Comparison of ENCODE assay signal across 11 cellular contexts in genomic region chr19:4326837-4327251, GRCh38. TPM values are rescaled to one million over a fixed set of nuclear protein-coding genes. Genes with fewer than 3 reads are reported as not detected.
A peak's percentile ranks its signal among the peaks of the same experiment; 100 is the strongest.
DNase-seq lines count a peak whose midpoint lies in the region; ATAC-seq and TF ChIP-seq lines count a peak whose summit lies in the region.
"Had no signal": no experiment of that assay in that cellular context is flagged by ENCODE, and none has a peak within 500 bp of the region (broad histone marks: within the 10 kb centered on the region; RNA-seq: fewer than 3 reads in every experiment).

No MANE protein-coding gene starts in this region.

- no peaks in the 10 kb centered on the region for H3K27me3 Mint-ChIP-seq in Caco-2 (ENCODE audit: insufficient read depth, unreplicated experiment)

- H2AFZ ChIP-seq in GM23248 = peak overlapping the region; percentile 51
- H2AFZ ChIP-seq in neuronal stem cell (ENCODE audit: low read length) = peak overlapping the region; percentile 78

- H3K4me2 ChIP-seq in GM23248 (ENCODE audit: unreplicated experiment) (no peak overlapping the region), neuronal stem cell (ENCODE audit: insufficient read depth, low read length, poor library complexity, severe bottlenecking) (peak overlapping the region; percentile 78)

- H3K79me2 ChIP-seq in GM23248 (ENCODE audit: insufficient read depth) = no peaks in the 10 kb centered on the region

- H3K79me1 ChIP-seq in neuronal stem cell (ENCODE audit: low read depth, low read length) = peaks cover 2% of the 10 kb centered on the region

- H3K27ac ChIP-seq in GM23248 (no peak overlapping the region), SK-N-MC (no peak overlapping the region), neuronal stem cell (replicated peaks; ENCODE audit: low read length) (no peak overlapping the region)
- H3K27ac ChIP-seq in effector memory CD4-positive, alpha-beta T cell (ENCODE audit: insufficient read depth, low read length, poor library complexity, severe bottlenecking) = no peak overlapping the region
- H3K27ac ChIP-seq: cardiac muscle cell, left lung had no signal

- 5 to 7% methylated on average over 32 to 33 of the region's 33 CpGs for WGBS in GM23248 (ENCODE audit: low coverage in 1 of 2, low lambda C conversion rate in 2 of 2, missing lambda C conversion rate in 2 of 2), 2 experiments
- no CpG with 5 or more reads among the region's 33 CpGs for WGBS in neuronal stem cell (ENCODE audit: extremely low coverage in 2 of 2, insufficient read length in 2 of 2, insufficient replicate concordance in 1 of 2), 2 donors

- H4K8ac ChIP-seq in neuronal stem cell (ENCODE audit: low read depth, low read length) = peak overlapping the region; percentile 86

- no TSS peak for BruUV-seq in Caco-2 (replicated peaks; lab: Mats Ljungman, UMichigan)

- no peak overlapping the region for H2BK15ac ChIP-seq in neuronal stem cell (ENCODE audit: low read length)

- intact Hi-C loops in Caco-2 (cut with micrococcal nuclease; ENCODE audit: unreplicated experiment) = no loop called here

- peak overlapping the region; percentile 3 for H2BK120ac ChIP-seq in neuronal stem cell (ENCODE audit: low read depth, low read length)

- peaks cover 5% of the 10 kb centered on the region for H3K4me1 Mint-ChIP-seq in Caco-2 (ENCODE audit: low read depth, unreplicated experiment)

- POLR2A ChIA-PET in Caco-2 (lab: Charles Lee) = no interaction called here

- no peaks in the 10 kb centered on the region for H3F3A ChIP-seq in GM23248 (ENCODE audit: insufficient read depth)

- H3K9me3 ChIP-seq in GM23248 (ENCODE audit: low read depth) = no peaks in the 10 kb centered on the region
- no peaks in the 10 kb centered on the region for H3K9me3 ChIP-seq in SK-N-MC (ENCODE audit: low read depth, low read length)
- H3K9me3 ChIP-seq in effector memory CD4-positive, alpha-beta T cell (ENCODE audit: control insufficient read depth, low read length) = no peaks in the 10 kb centered on the region
- H3K9me3 ChIP-seq in neuronal stem cell (replicated peaks in 1 of 2; ENCODE audit: control insufficient read depth in 2 of 2, insufficient read depth in 1 of 2, low read depth in 1 of 2, low read length in 2 of 2) = no peaks in the 10 kb centered on the region
- no peaks in the 10 kb centered on the region for H3K9me3 ChIP-seq in Caco-2

- no peak overlapping the region for H3K27ac Mint-ChIP-seq in Caco-2 (ENCODE audit: unreplicated experiment)

- H3K9ac ChIP-seq in GM23248 = no peak overlapping the region
- peak overlapping the region; percentile 41 for H3K9ac ChIP-seq in SK-N-MC (ENCODE audit: insufficient read length)
- H3K9ac ChIP-seq in neuronal stem cell (ENCODE audit: low read depth, low read length, poor library complexity) = peak overlapping the region; percentile 63

- H3K36me3 ChIP-seq in GM23248 (ENCODE audit: low read depth) = no peaks in the 10 kb centered on the region
- no peaks in the 10 kb centered on the region for H3K36me3 ChIP-seq in SK-N-MC (ENCODE audit: insufficient read depth, low read length)
- no peaks in the 10 kb centered on the region for H3K36me3 ChIP-seq in effector memory CD4-positive, alpha-beta T cell (ENCODE audit: control insufficient read depth, insufficient read depth, low read length)
- peaks cover 0 to 6% of the 10 kb centered on the region in 2 donors for H3K36me3 ChIP-seq in neuronal stem cell (replicated peaks in 1 of 2; ENCODE audit: control insufficient read depth in 2 of 2, insufficient read depth in 2 of 2, low read length in 2 of 2)
- H3K36me3 ChIP-seq in Caco-2 (ENCODE audit: control insufficient read depth, insufficient read depth, low read length) = 0 out of 2 replicates have a peak, but pooled peaks cover 2% of the 10 kb centered on the region
- H3K36me3 ChIP-seq: cardiac muscle cell, left lung had no signal

- no peak overlapping the region for H4K91ac ChIP-seq in neuronal stem cell (ENCODE audit: low read depth, low read length, poor library complexity)

- DNase-seq in GM23248 = no peak
- no peak for DNase-seq in SK-N-MC (ENCODE audit: low read depth, low spot score)
- no peak for DNase-seq in effector memory CD4-positive, alpha-beta T cell
- peak; percentile 64 for DNase-seq in neuronal stem cell (ENCODE audit: low spot score)
- no peak for DNase-seq in Caco-2
- no peak for DNase-seq in omental fat pad (ENCODE audit: low spot score)

- no peak overlapping the region for H3K4ac ChIP-seq in neuronal stem cell (ENCODE audit: low read length)

- CTCF ChIA-PET in Caco-2 (lab: Charles Lee) = no interaction called here

- H3K9me3 Mint-ChIP-seq in Caco-2 (ENCODE audit: unreplicated experiment) = no peaks in the 10 kb centered on the region

- H3K18ac ChIP-seq in neuronal stem cell (ENCODE audit: low read length) = peak overlapping the region; percentile 95

- no peaks in the 10 kb centered on the region for H4K20me1 ChIP-seq in GM23248 (ENCODE audit: insufficient read depth)

- H3K36me3 Mint-ChIP-seq in Caco-2 (ENCODE audit: insufficient read depth, unreplicated experiment) = peaks cover 64% of the 10 kb centered on the region

- no peak overlapping the region for H3K14ac ChIP-seq in neuronal stem cell (ENCODE audit: low read length)

- H3K27me3 ChIP-seq in GM23248 (replicated peaks; ENCODE audit: insufficient read depth) (0 out of 2 replicates have a peak, but pooled peaks cover 5% of the 10 kb centered on the region), neuronal stem cell (ENCODE audit: control insufficient read depth in 3 of 3, insufficient read depth in 3 of 3, low read depth in 1 of 3, low read length in 3 of 3) (no peaks in the 10 kb centered on the region), Caco-2 (replicated peaks; ENCODE audit: control insufficient read depth, insufficient read depth, low read length) (no peaks in the 10 kb centered on the region)
- no peaks in the 10 kb centered on the region for H3K27me3 ChIP-seq in effector memory CD4-positive, alpha-beta T cell (replicated peaks; ENCODE audit: control insufficient read depth, insufficient read depth, low read length, poor library complexity, severe bottlenecking)
- H3K27me3 ChIP-seq: cardiac muscle cell had no signal

- H2BK5ac ChIP-seq in neuronal stem cell (ENCODE audit: low read length) = peak overlapping the region; percentile 78

- no peaks in the 10 kb centered on the region for H3K9me2 ChIP-seq in GM23248 (ENCODE audit: insufficient read depth)

- no peak for TF ChIP-seq CTCF in Caco-2 (IDR thresholded peaks at IDR 0.05; ENCODE audit: insufficient read depth in 1 of 2, low read depth in 1 of 2, low read length in 1 of 2, severe bottlenecking in 1 of 2, unreplicated experiment in 1 of 2)
- TF ChIP-seq CTCF in omental fat pad (IDR thresholded peaks at IDR 0.05) = no peak

- 0 out of 2 replicates have a peak overlapping the region, but pooled peaks have one; percentile 22 for H3K4me3 ChIP-seq in GM23248
- peak overlapping the region; percentile 76 for H3K4me3 ChIP-seq in SK-N-MC
- H3K4me3 ChIP-seq in effector memory CD4-positive, alpha-beta T cell (ENCODE audit: insufficient read depth, low read depth, low read length, poor library complexity, severe bottlenecking) = peak overlapping the region; percentile 45
- peak overlapping the region in 1 of 2 donors; percentile 55 for H3K4me3 ChIP-seq in neuronal stem cell (ENCODE audit: low read length in 2 of 2)
- no peak overlapping the region for H3K4me3 ChIP-seq in Caco-2 (ENCODE audit: low read depth, low read length)

- H2BK12ac ChIP-seq in neuronal stem cell (ENCODE audit: low read length) = no peak overlapping the region

- in situ Hi-C loops in GM23248 (cut with MboI) = no loop called here

- peak overlapping the region; percentile 95 for H3K23ac ChIP-seq in neuronal stem cell (ENCODE audit: low read depth, low read length, poor library complexity)

- H3K4me1 ChIP-seq in GM23248 (ENCODE audit: insufficient read depth) (no peaks in the 10 kb centered on the region), neuronal stem cell (ENCODE audit: control insufficient read depth in 2 of 2, insufficient read depth in 1 of 2, low read depth in 1 of 2, low read length in 2 of 2) (peaks cover 7 to 8% of the 10 kb centered on the region in 2 donors), Caco-2 (no peaks in the 10 kb centered on the region)
- peaks cover 19% of the 10 kb centered on the region for H3K4me1 ChIP-seq in effector memory CD4-positive, alpha-beta T cell (ENCODE audit: control insufficient read depth, insufficient read depth, low read length, poor library complexity, severe bottlenecking)

- H2AK5ac ChIP-seq in neuronal stem cell (ENCODE audit: low read depth, low read length) = peak overlapping the region; percentile 40

- H3K4me3 Mint-ChIP-seq in Caco-2 (ENCODE audit: unreplicated experiment) = no peak overlapping the region

- ATAC-seq in omental fat pad (ENCODE audit: low FRiP score) (no peak), HG02884 (IDR thresholded peaks at IDR 0.05; ENCODE audit: unreplicated experiment) (no peak), HG02678 (IDR thresholded peaks at IDR 0.05; ENCODE audit: unreplicated experiment) (no peak)

RNA-seq across cellular contexts. Expression of gene STAP2, which starts 11.8 kb away (rescaled TPM):
- total RNA-seq in GM23248 (2014; rRNA removed; shearing (Covaris generic)) = 1.8 and 6.4 TPM in 2 replicates
- 1.7 TPM in 2 replicates for polyA plus RNA-seq in GM23248 (2016; fragmentation: Nextera tagmentation; extraction: Ambion mirVana)
- polyA plus RNA-seq in neuronal stem cell (2013, experiment 1 of 2) = 6.4 TPM
- polyA plus RNA-seq in neuronal stem cell (2013, experiment 2 of 2) = 7.4 TPM
- total RNA-seq in Caco-2 (2022) (70.7 and 71.6 TPM in 2 replicates), omental fat pad (10 to 100 TPM in 2 of 4 donors, 1 to 10 TPM in 2; 4.6 to 18.8 (median 7.7) TPM)

RNA-seq across cellular contexts. Expression of gene MPND, which starts 16.5 kb away (rescaled TPM):
- total RNA-seq in GM23248 (2014; rRNA removed; shearing (Covaris generic)) = 3.0 and 6.2 TPM in 2 replicates
- polyA plus RNA-seq in GM23248 (2016; fragmentation: Nextera tagmentation; extraction: Ambion mirVana) = 5.0 and 8.4 TPM in 2 replicates
- polyA plus RNA-seq in neuronal stem cell (2013, experiment 1 of 2) = 20.6 TPM
- polyA plus RNA-seq in neuronal stem cell (2013, experiment 2 of 2) = 22.4 TPM
- total RNA-seq in Caco-2 (2022) (34.9 and 35.7 TPM in 2 replicates), omental fat pad (1 to 10 TPM; 3.5 to 7.1 (median 6.0) TPM)

RNA-seq across cellular contexts. Expression of gene FSD1, which starts 22.4 kb away (rescaled TPM):
- total RNA-seq in GM23248 (2014; rRNA removed; shearing (Covaris generic)) = 5.8 and 16.2 TPM in 2 replicates
- 5.8 TPM in 2 replicates for polyA plus RNA-seq in GM23248 (2016; fragmentation: Nextera tagmentation; extraction: Ambion mirVana)
- 34.4 TPM for polyA plus RNA-seq in neuronal stem cell (2013, experiment 1 of 2)
- 34.5 TPM for polyA plus RNA-seq in neuronal stem cell (2013, experiment 2 of 2)
- total RNA-seq in Caco-2 (2022) (9.0 and 15.6 TPM in 2 replicates), omental fat pad (not detected)
- total RNA-seq: NCI-H460 had no signal

RNA-seq across cellular contexts. Expression of gene TMIGD2, which starts 24.7 kb away (rescaled TPM):
- not detected in 2 replicates for total RNA-seq in GM23248 (2014; rRNA removed; shearing (Covaris generic))
- polyA plus RNA-seq in GM23248 (2016; fragmentation: Nextera tagmentation; extraction: Ambion mirVana) = not detected in 2 replicates
- 1.2 TPM for polyA plus RNA-seq in neuronal stem cell (2013, experiment 1 of 2)
- polyA plus RNA-seq in neuronal stem cell (2013, experiment 2 of 2) = 1.3 TPM
- total RNA-seq in Caco-2 (2022) = not detected in 2 replicates
- under 1 TPM in 1 of 4 donors, not detected in 3; 0.79 TPM for total RNA-seq in omental fat pad
- total RNA-seq: NCI-H460 had no signal

RNA-seq across cellular contexts. Expression of gene SHD, which starts 47.8 kb away (rescaled TPM):
- total RNA-seq in GM23248 (2014; rRNA removed; shearing (Covaris generic)) = not detected in 2 replicates
- polyA plus RNA-seq in GM23248 (2016; fragmentation: Nextera tagmentation; extraction: Ambion mirVana) = not detected in 2 replicates
- 0.26 TPM for polyA plus RNA-seq in neuronal stem cell (2013, experiment 1 of 2)
- polyA plus RNA-seq in neuronal stem cell (2013, experiment 2 of 2) = 0.32 TPM
- total RNA-seq in Caco-2 (2022) = 1.4 and 3.5 TPM in 2 replicates
- total RNA-seq in omental fat pad = under 1 TPM in 1 of 4 donors, not detected in 3; 0.19 TPM
- total RNA-seq: left lung, NCI-H460 had no signal
